Comparison of ENCODE assay signal across 12 cellular contexts in the genomic region with DNA sequence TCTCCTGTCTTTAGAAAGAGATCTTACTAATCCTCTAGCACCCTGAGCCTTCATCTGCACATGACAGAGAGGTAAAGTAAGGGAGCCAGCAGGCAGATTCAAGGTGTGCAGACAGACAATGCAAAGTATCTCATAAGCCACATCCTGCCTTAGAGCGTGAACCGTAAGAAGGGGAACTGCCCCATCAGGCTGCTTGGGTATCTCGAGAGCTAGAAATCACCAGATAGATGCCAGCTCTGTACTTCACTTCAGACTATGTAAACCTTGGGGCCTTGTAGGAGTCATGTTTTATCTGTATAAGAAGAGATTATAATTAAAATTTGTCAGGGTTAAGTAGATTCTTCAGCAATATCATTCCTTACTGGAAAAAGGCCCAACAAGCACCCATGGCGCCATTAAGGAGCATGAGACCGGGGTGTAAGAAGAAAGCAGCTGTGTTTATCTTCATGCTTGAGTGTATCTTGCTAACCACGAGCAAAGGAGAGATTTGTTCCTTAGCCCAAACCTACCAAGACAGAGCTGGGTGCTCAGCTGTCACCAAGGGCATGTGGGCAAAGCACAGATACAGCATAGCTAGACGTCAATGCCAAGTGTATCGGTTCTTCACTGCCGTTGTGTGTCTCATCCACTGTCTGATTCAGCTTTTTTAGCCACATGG. TPM values are rescaled to one million over a fixed set of nuclear protein-coding genes. Genes with fewer than 3 reads are reported as not detected.
DNase-seq lines count a peak whose midpoint lies in the region; ATAC-seq and TF ChIP-seq lines count a peak whose summit lies in the region.
"Had no signal": no experiment of that assay in that cellular context is flagged by ENCODE, and none has a peak within 500 bp of the region (broad histone marks: within the 10 kb centered on the region; RNA-seq: fewer than 3 reads in every experiment).

No MANE protein-coding gene starts in this region.

- H3K4me1 ChIP-seq in trophoblast cell (ENCODE audit: control insufficient read depth in 1 of 2, insufficient read depth in 2 of 2, low read length in 2 of 2) = no peaks in the 10 kb centered on the region
- H3K4me1 ChIP-seq: BLaER1 treated with 17β-estradiol and CSF1 and Interleukin-3, amounts not matched to agents 10 nM and 100 nM; parathyroid adenoma had no signal

- TF ChIP-seq POLR2A in Raji (IDR thresholded peaks at IDR 0.05; ENCODE audit: insufficient read depth, low read depth, low read length) (peak; percentile 29; the same call in 1 of the 2 replicates), lower leg skin (IDR thresholded peaks at IDR 0.05) (no peak)

- H3K79me2 ChIP-seq in trophoblast cell (ENCODE audit: control insufficient read depth, insufficient read depth, low read length, poor library complexity) = no peaks in the 10 kb centered on the region
- H3K79me2 ChIP-seq: parathyroid adenoma had no signal

- no peak overlapping the region for H2BK12ac ChIP-seq in trophoblast cell (ENCODE audit: low read length)

- H3K79me1 ChIP-seq in trophoblast cell (ENCODE audit: low read length) = no peaks in the 10 kb centered on the region

- no peak overlapping the region for H3K9ac ChIP-seq in trophoblast cell (ENCODE audit: low read length)
- H3K9ac ChIP-seq: BLaER1 treated with 17β-estradiol and CSF1 and Interleukin-3, amounts not matched to agents 10 nM and 100 nM; parathyroid adenoma had no signal

- H4K91ac ChIP-seq in trophoblast cell (ENCODE audit: low read depth, low read length) = no peak overlapping the region

- DNase-seq in lower leg skin (ENCODE audit: low spot score in 2 of 2) (no peak), trophoblast cell (no peak), NCI-H1417 treated with DMSO at 0.1 percent for 48 hours (lab: John Stamatoyannopoulos, UW) (no peak), NCI-H1105 treated with DMSO at 0.1 percent for 48 hours (lab: John Stamatoyannopoulos, UW) (no peak)
- DNase-seq: NCI-H2081 had no signal

- no peak overlapping the region for H4K12ac ChIP-seq in trophoblast cell (ENCODE audit: low read depth, low read length)

- H3K9me3 ChIP-seq in trophoblast cell (ENCODE audit: insufficient read depth, low read depth, low read length) = peaks cover 4% of the 10 kb centered on the region
- H3K9me3 ChIP-seq: BLaER1 treated with 17β-estradiol and CSF1 and Interleukin-3, amounts not matched to agents 10 nM and 100 nM had no signal

- no peak overlapping the region for H3K18ac ChIP-seq in trophoblast cell (ENCODE audit: low read length)

- ATAC-seq in GM19463 (IDR thresholded peaks at IDR 0.05; ENCODE audit: unreplicated experiment) (peak; percentile 90), HG03025 (IDR thresholded peaks at IDR 0.05; ENCODE audit: low FRiP score, unreplicated experiment) (peak; percentile 96)

- no peak overlapping the region for H3K4me2 ChIP-seq in trophoblast cell (ENCODE audit: low read length)
- H3K4me2 ChIP-seq: BLaER1 treated with 17β-estradiol and CSF1 and Interleukin-3, amounts not matched to agents 10 nM and 100 nM had no signal

- no peak overlapping the region for H2AK5ac ChIP-seq in trophoblast cell (ENCODE audit: low read length)

- no peak overlapping the region for H3K27ac ChIP-seq in trophoblast cell (ENCODE audit: low read depth, low read length)
- H3K27ac ChIP-seq: BLaER1 treated with 17β-estradiol and CSF1 and Interleukin-3, amounts not matched to agents 10 nM and 100 nM; parathyroid adenoma had no signal

- 84 to 88% methylated on average over 9 of the region's 9 CpGs for WGBS in lower leg skin, 2 donors
- WGBS in trophoblast cell (ENCODE audit: extremely low coverage, insufficient coverage, insufficient read length) = no CpG with 5 or more reads among the region's 9 CpGs

- no peak overlapping the region for H3K14ac ChIP-seq in trophoblast cell (ENCODE audit: low read length)

- no peak overlapping the region for H2BK5ac ChIP-seq in trophoblast cell (ENCODE audit: low read depth, low read length, poor library complexity)

- H2AFZ ChIP-seq in trophoblast cell (ENCODE audit: insufficient read depth, low read length, poor library complexity) = no peak overlapping the region
- H2AFZ ChIP-seq: parathyroid adenoma had no signal

- TF ChIP-seq CTCF in GM12875 (IDR thresholded peaks at IDR 0.05; ENCODE audit: borderline replicate concordance, insufficient read depth, low read depth, low read length) (no peak), lower leg skin (IDR thresholded peaks at IDR 0.05) (no peak)

- no peak overlapping the region for H2BK120ac ChIP-seq in trophoblast cell (ENCODE audit: insufficient read depth, low read length, poor library complexity)

- no peak overlapping the region for H3K23ac ChIP-seq in trophoblast cell (ENCODE audit: low read length)

- no peaks in the 10 kb centered on the region for H3K36me3 ChIP-seq in trophoblast cell (ENCODE audit: control insufficient read depth in 1 of 2, insufficient read depth in 2 of 2, low read length in 2 of 2)
- H3K36me3 ChIP-seq: BLaER1 treated with 17β-estradiol and CSF1 and Interleukin-3, amounts not matched to agents 10 nM and 100 nM had no signal

- no peak overlapping the region for H3K4ac ChIP-seq in trophoblast cell (ENCODE audit: low read depth, low read length)

- no peak overlapping the region for H4K8ac ChIP-seq in trophoblast cell (ENCODE audit: low read depth, low read length)

- peak overlapping the region; percentile 4 for H3K4me3 ChIP-seq in GM12875 (ENCODE audit: low read depth, low read length)
- no peak overlapping the region for H3K4me3 ChIP-seq in lower leg skin (ENCODE audit: low read depth, poor library complexity, severe bottlenecking)
- H3K4me3 ChIP-seq in trophoblast cell (ENCODE audit: low read depth, low read length) = no peak overlapping the region
- H3K4me3 ChIP-seq: BLaER1 treated with 17β-estradiol and CSF1 and Interleukin-3, amounts not matched to agents 10 nM and 100 nM had no signal

- intact Hi-C loops in lower leg skin (cut with DNase I; ENCODE audit: low total_unique reads) = no loop called here

- H3K27me3 ChIP-seq in trophoblast cell (ENCODE audit: insufficient read depth, low read length) = no peaks in the 10 kb centered on the region
- H3K27me3 ChIP-seq: BLaER1 treated with 17β-estradiol and CSF1 and Interleukin-3, amounts not matched to agents 10 nM and 100 nM had no signal

RNA-seq across cellular contexts. Expression of a gene that starts 24.4 kb away (rescaled TPM):
- 10 to 100 TPM in 1 of 4 donors, 1 to 10 TPM in 3; 2.6 to 17.7 (median 5.0) TPM for total RNA-seq in lower leg skin
- polyA plus RNA-seq in trophoblast cell (2013) = 0.01 and 0.03 TPM in 2 replicates
- total RNA-seq: activated T-helper 1 cell treated with anti-CD3 and anti-CD28 coated beads, Interleukin-12 subunit alpha, Interleukin-12 subunit beta, Interleukin-2, Interleukin-4 antibody, amounts not matched to agents 30 ng/mL and 10 ng/mL and 1 ng/mL, durations not matched to agents 14 hours and 24 hours and 36 hours had no signal
